ENCODE assay signal across 8 cellular contexts in the genomic region with DNA sequence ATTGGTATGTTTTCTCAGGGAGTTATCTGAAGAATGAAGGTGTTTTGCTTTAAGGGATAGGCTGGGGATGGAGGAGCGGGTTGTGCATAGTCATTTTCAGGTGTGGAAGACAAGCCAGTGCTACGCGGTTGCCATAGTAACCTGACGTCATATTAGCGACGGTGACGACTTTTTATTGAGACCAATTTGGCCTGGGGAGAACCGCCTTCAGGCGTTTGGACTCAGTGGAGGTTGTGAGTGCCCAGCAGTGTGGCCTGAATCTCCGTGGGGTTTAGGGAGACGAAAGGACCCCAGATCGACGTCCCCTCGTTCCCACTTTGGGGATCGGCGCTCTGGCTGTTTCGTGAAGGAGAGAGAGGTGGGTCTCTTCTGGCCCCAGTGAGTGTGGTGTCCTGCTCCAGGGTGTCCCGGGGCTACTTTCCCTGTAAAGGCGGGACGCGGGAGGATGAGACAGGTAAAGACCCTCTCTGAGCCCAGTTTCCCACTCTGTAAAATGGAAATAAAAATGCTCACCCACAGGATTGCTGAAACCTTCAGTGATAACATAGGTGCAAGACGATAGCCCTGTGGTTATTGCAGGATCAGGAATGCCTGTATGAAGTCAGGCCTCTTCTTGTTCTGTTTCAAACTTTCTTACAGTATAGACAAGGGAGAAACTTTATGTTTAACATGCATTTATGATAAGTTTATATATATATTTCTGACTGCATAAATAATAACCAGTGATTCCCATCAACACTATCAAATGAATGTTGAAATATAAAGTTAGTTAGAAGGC. TPM values are rescaled to one million over a fixed set of nuclear protein-coding genes. Genes with fewer than 3 reads are reported as not detected.
DNase-seq lines count a peak whose midpoint lies in the region; ATAC-seq and TF ChIP-seq lines count a peak whose summit lies in the region.

No MANE protein-coding gene starts in this region.

- H3K27me3 Mint-ChIP-seq in IgD-negative memory B cell (no peaks in the 10 kb centered on the region), natural killer cell (ENCODE audit: low read depth in 2 of 2) (no peaks in the 10 kb centered on the region)
- H3K27me3 Mint-ChIP-seq in stimulated activated naive B cell treated with anti-CD40 and anti-IgM and Interleukin-4, amounts not matched to agents 10 μg/mL and 1 μg/mL and 100 μg/mL, for 72 hours: no peaks in the 10 kb centered on the region

- H3K27ac ChIP-seq in PC-3 (ENCODE audit: low read length): peak overlapping the region; percentile 69

- POLR2A ChIA-PET in PC-3 (lab: Charles Lee; ENCODE audit: unreplicated experiment): interaction anchor here (0.6 kb wide), 1 partner anchor 104 kb away, joined by 6 read pairs; no protein-coding TSS in a partner anchor

- ATAC-seq in GM21576 (IDR thresholded peaks at IDR 0.05; ENCODE audit: unreplicated experiment) (peak; percentile 95), PC-3 (peak; percentile 77), natural killer cell (peak; percentile 81 to 90 (median 87))
- peak; percentile 95 to 96 for ATAC-seq in stimulated activated naive B cell treated with anti-CD40 and anti-IgM and Interleukin-4, amounts not matched to agents 10 μg/mL and 1 μg/mL and 100 μg/mL, for 72 hours (replicated peaks)

- H3K9me3 ChIP-seq in PC-3 (ENCODE audit: low read length): no peaks in the 10 kb centered on the region

- CTCF ChIA-PET in PC-3 (lab: Charles Lee): interaction anchor here (0.6 kb wide), 1 partner anchor 123 kb away, joined by 3 read pairs; no protein-coding TSS in a partner anchor

- H3K4me2 ChIP-seq in PC-3 (ENCODE audit: low read length): peak overlapping the region; percentile 95

- H3K4me3 ChIP-seq in PC-3 (ENCODE audit: low read length) (peak overlapping the region; percentile 97), fibroblast of mammary gland (ENCODE audit: control insufficient read depth, low read depth, low read length) (peak overlapping the region; percentile 75)

- H3K9me3 Mint-ChIP-seq in IgD-negative memory B cell: no peaks in the 10 kb centered on the region
- H3K9me3 Mint-ChIP-seq in natural killer cell: no peaks in the 10 kb centered on the region
- no peaks in the 10 kb centered on the region for H3K9me3 Mint-ChIP-seq in stimulated activated naive B cell treated with anti-CD40 and anti-IgM and Interleukin-4, amounts not matched to agents 10 μg/mL and 1 μg/mL and 100 μg/mL, for 72 hours

- H3K4me3 Mint-ChIP-seq in IgD-negative memory B cell (peak overlapping the region; percentile 95 to 98 (median 96)), natural killer cell (peak overlapping the region; percentile 98)
- peak overlapping the region; percentile 93 to 99 for H3K4me3 Mint-ChIP-seq in stimulated activated naive B cell treated with anti-CD40 and anti-IgM and Interleukin-4, amounts not matched to agents 10 μg/mL and 1 μg/mL and 100 μg/mL, for 72 hours

- peak overlapping the region; percentile 100 for H2AFZ ChIP-seq in PC-3 (ENCODE audit: low read length)

- intact Hi-C loops in PC-3 (cut with micrococcal nuclease) (loop anchor here (2.0 kb wide), 1 partner anchor 170 kb away; the partner anchor contains the start of gene ARMCX5), natural killer cell (cut with micrococcal nuclease) (no loop called here)

- no peaks in the 10 kb centered on the region for H3K27me3 ChIP-seq in PC-3 (ENCODE audit: low read length)

- H3K36me3 ChIP-seq in PC-3 (ENCODE audit: low read depth, low read length): no peaks in the 10 kb centered on the region

- H3K9ac ChIP-seq in PC-3 (ENCODE audit: low read length): peak overlapping the region; percentile 95

- peaks cover 26% of the 10 kb centered on the region for H3K79me2 ChIP-seq in PC-3 (ENCODE audit: low read length)

- H3K27ac Mint-ChIP-seq in IgD-negative memory B cell (peak overlapping the region; percentile 91 to 98 (median 94)), natural killer cell (peak overlapping the region; percentile 92 to 97)
- peak overlapping the region; percentile 99 for H3K27ac Mint-ChIP-seq in stimulated activated naive B cell treated with anti-CD40 and anti-IgM and Interleukin-4, amounts not matched to agents 10 μg/mL and 1 μg/mL and 100 μg/mL, for 72 hours

- peaks cover 20% of the 10 kb centered on the region for H3K4me1 ChIP-seq in PC-3 (ENCODE audit: insufficient read depth, low read length)

- H3F3A ChIP-seq in PC-3 (ENCODE audit: low read length, unreplicated experiment): no peaks in the 10 kb centered on the region

- H4K20me1 ChIP-seq in PC-3 (ENCODE audit: low read length): no peaks in the 10 kb centered on the region

- H3K4me1 Mint-ChIP-seq in IgD-negative memory B cell (peaks cover 4 to 12% (median 8%) of the 10 kb centered on the region in 3 donors), natural killer cell (peaks cover 12% of the 10 kb centered on the region in 2 donors)
- peaks cover 5 to 8% of the 10 kb centered on the region in 2 donors for H3K4me1 Mint-ChIP-seq in stimulated activated naive B cell treated with anti-CD40 and anti-IgM and Interleukin-4, amounts not matched to agents 10 μg/mL and 1 μg/mL and 100 μg/mL, for 72 hours

- BruUV-seq in PC-3 (replicated peaks; lab: Mats Ljungman, UMichigan): TSS peak; percentile 68

- no peaks in the 10 kb centered on the region for H3K9me2 ChIP-seq in PC-3 (replicated peaks; ENCODE audit: low read length)

- TF ChIP-seq CTCF in PC-3 (conservative IDR thresholded peaks at IDR 0.05; ENCODE audit: low read depth, low read length): no peak
- TF ChIP-seq CTCF in fibroblast of mammary gland (conservative IDR thresholded peaks at IDR 0.05; ENCODE audit: control insufficient read depth, insufficient read depth, low read depth, low read length): no peak
- no peak for TF ChIP-seq CTCF in natural killer cell (IDR thresholded peaks at IDR 0.05)

- H3K36me3 Mint-ChIP-seq in IgD-negative memory B cell (peaks cover 6% of the 10 kb centered on the region), natural killer cell (no peaks in the 10 kb centered on the region)
- H3K36me3 Mint-ChIP-seq in stimulated activated naive B cell treated with anti-CD40 and anti-IgM and Interleukin-4, amounts not matched to agents 10 μg/mL and 1 μg/mL and 100 μg/mL, for 72 hours: peaks cover 3 to 6% of the 10 kb centered on the region in 2 donors

- peak; percentile 61 for DNase-seq in DMS53 treated with DMSO at 0.1 percent for 48 hours (lab: John Stamatoyannopoulos, UW; ENCODE audit: unreplicated experiment)
- DNase-seq in PC-3: peak; percentile 96
- peak; percentile 82 to 85 for DNase-seq in activated T-cell treated with anti-CD3 and anti-CD28 coated beads, Interleukin-2, amount 50 U/mL, for 48 hours
- peak; percentile 90 for DNase-seq in fibroblast of mammary gland (ENCODE audit: low read depth)
- peak; percentile 72 for DNase-seq in natural killer cell
- peak; percentile 79 for DNase-seq in stimulated activated naive B cell treated with anti-CD40 and anti-IgM and Interleukin-4, amounts not matched to agents 10 μg/mL and 1 μg/mL and 100 μg/mL, for 72 hours

RNA-seq across cellular contexts. Expression of gene GPRASP3, which starts 48.6 kb away (rescaled TPM):
- polyA plus RNA-seq in IgD-negative memory B cell: 0.68 TPM
- total RNA-seq in PC-3 (2014; rRNA removed) (1.4 and 1.6 TPM in 2 replicates), natural killer cell (1 to 10 TPM; 2.1 to 2.9 (median 2.6) TPM)

RNA-seq across cellular contexts. Expression of gene GPRASP2, which starts 56.9 kb away (rescaled TPM):
- 0.74 TPM for polyA plus RNA-seq in IgD-negative memory B cell
- total RNA-seq in PC-3 (2014; rRNA removed) (12.1 and 17.1 TPM in 2 replicates), natural killer cell (under 1 TPM; 0.43 to 0.70 (median 0.68) TPM)

Comparison
In these comparisons a context has a peak if more than half of its experiments do, and no peak if none do; other contexts are left out.
1. Peak in every context shown above with its lines: DNase-seq, ATAC-seq, H3K4me3 ChIP-seq and H3K27ac ChIP-seq.